Comparison of ENCODE assay signal across 8 cellular contexts in genomic region chrX:15497865-15498264, GRCh38. TPM values are rescaled to one million over a fixed set of nuclear protein-coding genes. Genes with fewer than 3 reads are reported as not detected.
DNase-seq lines count a peak whose midpoint lies in the region; ATAC-seq, FAIRE-seq and TF ChIP-seq lines count a peak whose summit lies in the region.

No MANE protein-coding gene starts in this region.

- H3K27ac Mint-ChIP-seq in activated T-cell treated with anti-CD3 and anti-CD28 coated beads, Interleukin-2, amount 50 U/mL, for 72 hours = no peak overlapping the region

- intact Hi-C loops in PC-3 (cut with micrococcal nuclease) (loop anchor here (1.0 to 5.0 kb wide), 2 partner anchors 67 to 174 kb away; no protein-coding TSS in a partner anchor), posterior vena cava (cut with DNase I) (no loop called here)

- DNase-seq in DND-41 = peak; percentile 35
- peak; percentile 67 for DNase-seq in HTR-8/SVneo (ENCODE audit: insufficient read length, low spot score)
- peak; percentile 76 for DNase-seq in PC-3
- peak; percentile 44 to 45 for DNase-seq in activated T-cell treated with anti-CD3 and anti-CD28 coated beads, Interleukin-2, amount 50 U/mL, for 72 hours
- DNase-seq in foreskin melanocyte = peak; percentile 61
- peak; percentile 48 for DNase-seq in pons (ENCODE audit: low spot score)
- no peak for DNase-seq in posterior vena cava (ENCODE audit: low spot score)

- H3K36me3 Mint-ChIP-seq in activated T-cell treated with anti-CD3 and anti-CD28 coated beads, Interleukin-2, amount 50 U/mL, for 72 hours (ENCODE audit: insufficient read depth in 2 of 2) = no peaks in the 10 kb centered on the region

- H3K4me3 ChIP-seq in DND-41 (ENCODE audit: low read depth in 1 of 2, low read length in 2 of 2) (no peak overlapping the region), PC-3 (ENCODE audit: low read length) (no peak overlapping the region)

- no peaks in the 10 kb centered on the region for H4K20me1 ChIP-seq in DND-41 (ENCODE audit: insufficient read depth, low read length)
- no peaks in the 10 kb centered on the region for H4K20me1 ChIP-seq in PC-3 (ENCODE audit: low read length)

- POLR2A ChIA-PET in PC-3 (lab: Charles Lee; ENCODE audit: unreplicated experiment) = no interaction called here

- ATAC-seq in DND-41 (ENCODE audit: insufficient read depth, low read depth) (peak; percentile 79), PC-3 (peak; percentile 27), GM21390 (IDR thresholded peaks at IDR 0.05; ENCODE audit: unreplicated experiment) (no peak)
- peak; percentile 39 to 50 for ATAC-seq in activated T-cell treated with anti-CD3 and anti-CD28 coated beads, Interleukin-2, amount 50 U/mL, for 72 hours (replicated peaks in 1 of 2)

- BruUV-seq in PC-3 (replicated peaks; lab: Mats Ljungman, UMichigan) = no TSS peak

- H3K79me2 ChIP-seq in DND-41 (ENCODE audit: insufficient read depth, low read length) (no peaks in the 10 kb centered on the region), PC-3 (ENCODE audit: low read length) (peaks cover 1% of the 10 kb centered on the region)

- H3F3A ChIP-seq in PC-3 (ENCODE audit: low read length, unreplicated experiment) = no peaks in the 10 kb centered on the region

- H3K9ac ChIP-seq in DND-41 (ENCODE audit: low read depth, low read length) (no peak overlapping the region), PC-3 (ENCODE audit: low read length) (no peak overlapping the region)

- no peaks in the 10 kb centered on the region for H3K27me3 ChIP-seq in DND-41 (ENCODE audit: insufficient read depth, low read length, poor library complexity)
- H3K27me3 ChIP-seq in PC-3 (ENCODE audit: low read length) = no peaks in the 10 kb centered on the region

- no peak for FAIRE-seq in HTR-8/SVneo (lab: Jason Lieb, UNC)

- H3K4me1 Mint-ChIP-seq in activated T-cell treated with anti-CD3 and anti-CD28 coated beads, Interleukin-2, amount 50 U/mL, for 72 hours (ENCODE audit: low read depth) = peaks cover 17% of the 10 kb centered on the region

- CTCF ChIA-PET in PC-3 (lab: Charles Lee) = interaction anchor here (1.4 kb wide), 1 partner anchor 67 kb away, joined by 4 read pairs; no protein-coding TSS in a partner anchor

- H3K9me3 ChIP-seq in DND-41 (ENCODE audit: insufficient read depth, low read length, severe bottlenecking) (no peaks in the 10 kb centered on the region), PC-3 (ENCODE audit: low read length) (no peaks in the 10 kb centered on the region)

- peaks cover 75% of the 10 kb centered on the region for H3K27me3 Mint-ChIP-seq in activated T-cell treated with anti-CD3 and anti-CD28 coated beads, Interleukin-2, amount 50 U/mL, for 72 hours (ENCODE audit: low read depth)

- no peaks in the 10 kb centered on the region for H3K9me3 Mint-ChIP-seq in activated T-cell treated with anti-CD3 and anti-CD28 coated beads, Interleukin-2, amount 50 U/mL, for 72 hours

- H3K27ac ChIP-seq in DND-41 (ENCODE audit: low read length) (no peak overlapping the region), PC-3 (ENCODE audit: low read length) (no peak overlapping the region)

- no peak overlapping the region for H3K4me3 Mint-ChIP-seq in activated T-cell treated with anti-CD3 and anti-CD28 coated beads, Interleukin-2, amount 50 U/mL, for 72 hours

- no peaks in the 10 kb centered on the region for H3K4me1 ChIP-seq in DND-41 (ENCODE audit: insufficient read depth, low read length)
- no peaks in the 10 kb centered on the region for H3K4me1 ChIP-seq in PC-3 (ENCODE audit: insufficient read depth, low read length)

- no peak overlapping the region for H3K4me2 ChIP-seq in DND-41 (ENCODE audit: insufficient read depth, low read length)
- no peak overlapping the region for H3K4me2 ChIP-seq in PC-3 (ENCODE audit: low read length)

- TF ChIP-seq CTCF in DND-41 (IDR thresholded peaks at IDR 0.05; ENCODE audit: borderline replicate concordance, extremely low read depth, low read length, poor library complexity, severe bottlenecking) = peak; percentile 75
- TF ChIP-seq CTCF in PC-3 (conservative IDR thresholded peaks at IDR 0.05; ENCODE audit: low read depth, low read length) = peak; percentile 72

- H3K36me3 ChIP-seq in DND-41 (ENCODE audit: insufficient read depth, low read length) = no peaks in the 10 kb centered on the region
- no peaks in the 10 kb centered on the region for H3K36me3 ChIP-seq in PC-3 (ENCODE audit: low read depth, low read length)

- H3K9me2 ChIP-seq in PC-3 (replicated peaks; ENCODE audit: low read length) = no peaks in the 10 kb centered on the region

- H2AFZ ChIP-seq in DND-41 (ENCODE audit: low read depth, low read length) (no peak overlapping the region), PC-3 (ENCODE audit: low read length) (no peak overlapping the region)

RNA-seq across cellular contexts. Expression of gene BMX, which starts 2.7 kb away (rescaled TPM):
- not detected in 2 replicates for total RNA-seq in PC-3 (2014; rRNA removed)
- not detected for total RNA-seq in activated T-cell treated with anti-CD3 and anti-CD28 coated beads, Interleukin-2, amount 50 U/mL, for 72 hours
- 1 to 10 TPM; 4.4 to 7.0 TPM for total RNA-seq in posterior vena cava

RNA-seq across cellular contexts. Expression of gene PIR, which starts 4.7 kb away (rescaled TPM):
- 48.6 and 50.8 TPM in 2 replicates for total RNA-seq in PC-3 (2014; rRNA removed)
- under 1 TPM; 0.46 to 0.86 TPM for total RNA-seq in activated T-cell treated with anti-CD3 and anti-CD28 coated beads, Interleukin-2, amount 50 U/mL, for 72 hours
- 10 to 100 TPM; 10.4 to 12.2 TPM for total RNA-seq in posterior vena cava

Comparison
In these comparisons a context has a peak if more than half of its experiments do, and no peak if none do; other contexts are left out.
1. RNA of gene PIR, which starts 4.7 kb away (total RNA-seq): 48.6 to 50.8 TPM in PC-3 and 10.4 to 12.2 TPM in posterior vena cava; 0.46 to 0.86 TPM in activated T-cell treated with anti-CD3 and anti-CD28 coated beads, Interleukin-2, amount 50 U/mL, for 72 hours; every median in the first group is over 4 times any median in the second.